Comparison of ENCODE assay signal across 16 cellular contexts in the genomic region with DNA sequence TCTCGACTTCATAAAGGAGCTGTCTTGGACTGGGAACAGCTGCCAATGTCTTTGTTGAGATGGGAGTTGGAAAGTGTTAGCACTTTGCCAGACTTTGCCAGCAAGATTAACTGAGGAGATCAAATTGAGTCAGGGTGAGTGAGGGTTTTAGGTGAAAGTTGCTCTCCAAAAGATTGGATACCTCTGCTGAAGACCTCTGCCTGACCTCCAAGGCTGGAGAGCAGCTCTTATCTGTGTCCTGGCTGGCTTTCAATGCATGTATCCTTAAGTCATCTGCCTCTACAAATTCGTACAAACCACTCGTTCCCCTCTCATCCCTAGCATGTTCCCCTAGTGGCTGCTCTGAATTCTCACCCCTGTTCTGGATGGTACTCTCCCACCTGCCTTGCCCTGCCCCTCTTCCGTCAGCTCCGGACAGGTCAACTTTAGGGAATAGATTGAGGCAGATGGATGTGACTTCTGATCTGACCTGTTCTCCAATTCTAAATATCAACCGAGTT. TPM values are rescaled to one million over a fixed set of nuclear protein-coding genes. Genes with fewer than 3 reads are reported as not detected.
A peak's percentile ranks its signal among the peaks of the same experiment; 100 is the strongest.
DNase-seq lines count a peak whose midpoint lies in the region; ATAC-seq, FAIRE-seq and TF ChIP-seq lines count a peak whose summit lies in the region.
"Had no signal": no experiment of that assay in that cellular context is flagged by ENCODE, and none has a peak within 500 bp of the region (broad histone marks: within the 10 kb centered on the region; RNA-seq: fewer than 3 reads in every experiment).

A gene with protein sequence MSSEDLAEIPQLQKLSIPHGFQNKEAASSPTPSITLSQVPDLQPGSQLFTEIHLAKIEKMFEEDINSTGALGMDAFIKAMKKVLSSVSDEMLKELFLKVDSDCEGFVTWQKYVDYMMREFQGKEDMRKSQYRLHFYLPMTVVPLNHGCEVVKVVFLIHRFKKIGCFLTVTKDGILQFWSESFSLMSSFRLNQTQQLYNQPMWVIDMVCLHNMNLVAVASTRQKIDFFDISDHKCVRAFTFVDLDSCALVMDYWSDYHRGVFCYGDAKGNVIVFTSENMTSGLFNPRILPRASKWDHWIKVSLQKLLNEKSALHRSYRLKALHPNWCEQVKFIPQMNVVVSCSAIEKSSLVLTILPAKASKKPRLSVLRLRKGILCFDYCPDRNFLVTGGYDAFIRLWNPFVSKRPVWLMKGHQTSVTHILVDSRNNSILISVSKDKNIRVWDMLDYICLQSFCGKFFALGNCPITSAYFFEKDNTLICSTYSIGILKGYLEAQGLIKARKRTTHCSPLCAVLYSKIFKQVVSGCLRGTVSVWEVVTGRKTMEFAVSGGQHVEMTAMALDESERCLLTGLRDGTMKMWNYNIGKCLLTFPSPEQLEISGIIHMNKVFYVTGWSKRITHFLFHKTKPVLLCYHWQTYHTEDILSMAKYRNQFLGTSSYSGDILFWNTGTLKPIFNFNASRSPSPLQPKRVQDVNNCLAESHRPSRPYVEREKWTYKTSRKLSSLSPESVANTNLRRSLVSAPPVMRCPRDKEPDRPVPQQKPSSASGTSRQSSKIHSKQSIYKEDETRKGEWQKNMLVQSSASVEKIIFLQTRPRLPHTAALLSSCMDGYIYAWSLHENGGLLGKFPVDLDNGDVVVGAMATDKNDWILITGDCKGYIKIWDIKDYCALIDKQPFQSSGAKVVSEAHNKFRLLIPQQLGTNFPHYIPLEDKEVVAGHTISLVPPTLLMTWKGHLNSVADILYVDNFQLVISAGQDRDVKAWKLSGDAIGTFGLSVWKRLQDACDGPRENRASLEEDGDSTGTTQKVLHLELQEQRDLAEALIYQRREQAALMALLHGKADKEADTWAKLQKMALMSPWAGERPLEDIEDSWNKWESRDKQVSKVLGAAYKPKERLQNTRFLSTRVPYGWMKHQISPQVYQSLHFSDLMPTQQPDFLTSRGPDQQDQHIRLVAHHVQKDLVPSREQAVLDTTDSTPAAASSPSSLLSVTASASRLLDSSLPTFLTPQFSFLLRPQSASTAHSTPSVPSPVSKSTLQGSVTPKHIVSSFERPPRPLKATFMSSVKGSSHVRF (plus strand): TSS at position 51 of the 500 bp plus-strand sequence. CDS start 4,870 bp downstream, outside the sequence.

- POLR2A ChIA-PET in HEK293 (lab: Yijun Ruan, JAX), result no interaction called here

- peaks cover 30% of the 10 kb centered on the region for H3K36me3 Mint-ChIP-seq in central memory CD8-positive, alpha-beta T cell (ENCODE audit: insufficient read depth)

- FAIRE-seq in frontal cortex (lab: Jason Lieb, UNC), result no peak

- H3K4me2 ChIP-seq in mammary epithelial cell (ENCODE audit: insufficient read depth, low read depth, low read length), result peak within 1 kb of the TSS; percentile 46
- H3K4me2 ChIP-seq: PC-9 had no signal

- H3K4me3 ChIP-seq in mammary epithelial cell (replicated peaks in 1 of 3; ENCODE audit: insufficient read depth in 1 of 3, low read depth in 2 of 3, low read length in 3 of 3) (no peak within 1 kb of the TSS), breast epithelium (no peak within 1 kb of the TSS), HEK293 (ENCODE audit: low read depth, low read length) (no peak within 1 kb of the TSS), neutrophil (ENCODE audit: low read depth in 1 of 2, low read length in 1 of 2) (no peak within 1 kb of the TSS)
- H3K4me3 ChIP-seq: PC-9, upper lobe of left lung had no signal

- no peak within 1 kb of the TSS for H2AFZ ChIP-seq in mammary epithelial cell (ENCODE audit: low read depth, low read length)
- H2AFZ ChIP-seq: PC-9 had no signal

- 85% methylated on average over 6 of the region's 6 CpGs for WGBS in mammary epithelial cell (ENCODE audit: low coverage, missing lambda C conversion rate)

- H3K4me1 Mint-ChIP-seq in central memory CD8-positive, alpha-beta T cell, result peaks cover 19% of the 10 kb centered on the region

- peaks cover 7% of the 10 kb centered on the region for H3K4me1 ChIP-seq in mammary epithelial cell (ENCODE audit: insufficient read depth, low read length)
- H3K4me1 ChIP-seq in breast epithelium, result no peaks in the 10 kb centered on the region
- no peaks in the 10 kb centered on the region for H3K4me1 ChIP-seq in HEK293 (ENCODE audit: control insufficient read depth, insufficient read depth, low read length)
- H3K4me1 ChIP-seq in neutrophil (ENCODE audit: control insufficient read depth in 1 of 2, insufficient read depth in 1 of 2, low read depth in 1 of 2, low read length in 1 of 2), result no peaks in the 10 kb centered on the region
- H3K4me1 ChIP-seq: upper lobe of left lung had no signal

- H3K79me2 ChIP-seq in mammary epithelial cell (ENCODE audit: insufficient read depth, low read length), result peaks cover 5% of the 10 kb centered on the region

- TF ChIP-seq POLR2A in breast epithelium (IDR thresholded peaks at IDR 0.05), result no peak

- H3K27me3 ChIP-seq in mammary epithelial cell (ENCODE audit: insufficient read depth, low read length) (no peaks in the 10 kb centered on the region), breast epithelium (no peaks in the 10 kb centered on the region), neutrophil (no peaks in the 10 kb centered on the region)
- H3K27me3 ChIP-seq: upper lobe of left lung had no signal

- no peaks in the 10 kb centered on the region for H4K20me1 ChIP-seq in mammary epithelial cell (ENCODE audit: insufficient read depth, low read length)

- BruUV-seq in mammary epithelial cell (replicated peaks; lab: Mats Ljungman, UMichigan), result no TSS peak

- H3K27ac ChIP-seq in mammary epithelial cell (ENCODE audit: insufficient read depth, low read depth, low read length), result peak within 1 kb of the TSS; percentile 8
- H3K27ac ChIP-seq in breast epithelium, result no peak within 1 kb of the TSS
- H3K27ac ChIP-seq in HEK293 (ENCODE audit: extremely low read depth, low read depth, low read length), result no peak within 1 kb of the TSS
- H3K27ac ChIP-seq in neutrophil, result peak within 1 kb of the TSS; percentile 4
- H3K27ac ChIP-seq: PC-9, upper lobe of left lung had no signal

- H3K9me3 Mint-ChIP-seq in central memory CD8-positive, alpha-beta T cell, result no peaks in the 10 kb centered on the region

- dilution Hi-C loops in mammary epithelial cell (cut with HindIII; ENCODE audit: low sequenced_read_pairs), result no loop called here

- H3K9ac ChIP-seq in mammary epithelial cell (ENCODE audit: insufficient read depth, low read length), result no peak within 1 kb of the TSS

- no peak within 1 kb of the TSS for H3K4me3 Mint-ChIP-seq in central memory CD8-positive, alpha-beta T cell

- H3K27me3 Mint-ChIP-seq in central memory CD8-positive, alpha-beta T cell, result no peaks in the 10 kb centered on the region

- intact Hi-C loops in mammary epithelial cell (cut with micrococcal nuclease) (loop anchor here (2.0 kb wide), 1 partner anchor 68 kb away; no protein-coding TSS in a partner anchor), breast epithelium (cut with DNase I; ENCODE audit: low total_unique reads) (no loop called here)

- DNase-seq in mammary epithelial cell, result no peak
- DNase-seq in breast epithelium (ENCODE audit: low spot score in 2 of 2), result no peak
- no peak for DNase-seq in central memory CD8-positive, alpha-beta T cell (ENCODE audit: low spot score in 2 of 2)
- no peak for DNase-seq in Ammon's horn (ENCODE audit: low spot score)
- no peak for DNase-seq in frontal cortex (ENCODE audit: low spot score in 2 of 2)
- DNase-seq in cerebellar cortex (ENCODE audit: low spot score), result no peak
- DNase-seq: activated CD4-positive, alpha-beta T cell treated with anti-CD3 and anti-CD28 coated beads, Interleukin-2, amount 50 U/mL, for 1 hour; activated effector memory CD4-positive, alpha-beta T cell treated with Interleukin-2 at 50 U/mL for 16 hours; KBM-7; left cardiac atrium; NCI-H510A; PC-9; right cardiac atrium; upper lobe of left lung had no signal

- in situ Hi-C loops in mammary epithelial cell (cut with MboI; ENCODE audit: low sequenced_read_pairs in 2 of 2), result no loop called here

- H3K36me3 ChIP-seq in mammary epithelial cell (ENCODE audit: insufficient read depth, low read length), result peaks cover 9% of the 10 kb centered on the region
- no peaks in the 10 kb centered on the region for H3K36me3 ChIP-seq in breast epithelium
- H3K36me3 ChIP-seq in HEK293 (ENCODE audit: control insufficient read depth in 2 of 2, insufficient read depth in 1 of 2, low read length in 2 of 2), result peaks cover 3 to 22% of the 10 kb centered on the region in 2 experiments; a peak in 2 of 3 replicates
- H3K36me3 ChIP-seq in neutrophil, result peaks cover 42% of the 10 kb centered on the region

- TF ChIP-seq CTCF in mammary epithelial cell (conservative IDR thresholded peaks at IDR 0.05 in 1 of 2, IDR thresholded peaks at IDR 0.05 in 1 of 2; ENCODE audit: extremely low read depth in 1 of 2, insufficient read depth in 1 of 2, low read depth in 1 of 2, low read length in 2 of 2), result no peak
- TF ChIP-seq CTCF in breast epithelium (IDR thresholded peaks at IDR 0.05), result no peak
- TF ChIP-seq CTCF in HEK293 (tag by site-specific recombination; IDR thresholded peaks at IDR 0.05), result no peak
- TF ChIP-seq CTCF in neutrophil (IDR thresholded peaks at IDR 0.05), result no peak

- no peak for ATAC-seq in central memory CD8-positive, alpha-beta T cell (replicated peaks; ENCODE audit: extremely low read depth, poor library complexity, severe bottlenecking)

- CTCF ChIA-PET in mammary epithelial cell (lab: Charles Lee; ENCODE audit: low non-redundant PET) (no interaction called here), HEK293 (lab: Yijun Ruan, JAX) (no interaction called here)

- peak within 1 kb of the TSS; percentile 17 for H3K27ac Mint-ChIP-seq in central memory CD8-positive, alpha-beta T cell (ENCODE audit: low read depth)

- H3K9me3 ChIP-seq in mammary epithelial cell (replicated peaks; ENCODE audit: insufficient read depth, low read length) (no peaks in the 10 kb centered on the region), breast epithelium (no peaks in the 10 kb centered on the region), HEK293 (ENCODE audit: control insufficient read depth, insufficient read depth, low read depth, low read length) (no peaks in the 10 kb centered on the region), neutrophil (no peaks in the 10 kb centered on the region)
- H3K9me3 ChIP-seq: upper lobe of left lung had no signal

RNA-seq across cellular contexts. Expression of the gene that starts here (rescaled TPM):
- under 1 TPM; 0.47 to 0.50 TPM for total RNA-seq in mammary epithelial cell
- polyA plus RNA-seq in mammary epithelial cell, result not detected
- not detected for polyA minus RNA-seq in mammary epithelial cell
- under 1 TPM in 1 of 3 donors, not detected in 2; 0.32 TPM for total RNA-seq in breast epithelium
- not detected for total RNA-seq in frontal cortex
- total RNA-seq: PC-9 had no signal
- polyA plus RNA-seq: right cardiac atrium had no signal

Comparison
In these comparisons a context has a peak if more than half of its experiments do, and no peak if none do; other contexts are left out.
1. H3K27ac ChIP-seq: peak in mammary epithelial cell (single experiment) and neutrophil (single experiment); none in breast epithelium (0 of 2) and HEK293 (single experiment).